27 cellular contexts compared by ENCODE assay signal in the genomic region with DNA sequence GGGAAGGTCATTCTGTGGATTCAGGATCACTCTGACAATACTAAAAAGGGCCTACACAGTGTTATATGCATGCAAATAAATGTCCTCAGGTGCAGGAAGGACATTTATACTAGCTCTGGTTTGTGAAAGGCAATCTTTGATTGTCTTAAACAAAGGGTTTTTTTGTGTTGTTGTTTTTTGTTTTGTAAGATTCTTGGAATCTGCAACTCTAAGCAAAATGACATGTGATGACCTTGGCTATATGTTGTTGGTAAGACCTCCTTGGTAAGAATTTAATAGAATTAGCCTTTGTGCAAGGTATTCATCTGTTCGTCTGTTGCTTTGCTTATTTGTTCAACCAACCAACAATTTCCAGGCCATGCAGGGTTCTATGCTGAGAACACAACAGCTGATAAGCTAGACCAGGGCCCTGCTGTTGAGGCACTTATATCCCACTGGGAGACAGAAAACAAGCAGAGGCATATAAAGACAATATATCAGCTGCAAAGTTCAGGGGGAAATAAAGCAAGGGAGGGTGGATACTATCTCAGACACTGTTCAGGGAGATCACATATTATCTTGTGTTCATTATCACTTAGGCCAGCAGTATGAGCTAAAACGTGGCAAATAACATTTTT.
"Had no signal": no experiment of that assay in that cellular context is flagged by ENCODE, and none has a peak within 500 bp of the region (broad histone marks: within the 10 kb centered on the region; RNA-seq: fewer than 3 reads in every experiment).

No MANE protein-coding gene starts in this region.

- H3K27me3 ChIP-seq: adrenal gland, gastroesophageal sphincter, neural progenitor cell, spleen, testis, transverse colon had no signal

- H2AFZ ChIP-seq: neural progenitor cell had no signal

- H3K27ac Mint-ChIP-seq: activated naive CD4-positive, alpha-beta T cell treated with anti-CD3 and anti-CD28 coated beads for 36 hours; activated naive CD8-positive, alpha-beta T cell treated with anti-CD3 and anti-CD28 coated beads for 36 hours; activated T-helper 1 cell treated with anti-CD3 and anti-CD28 coated beads, Interleukin-12 subunit alpha, Interleukin-12 subunit beta, Interleukin-2, Interleukin-4 antibody, amounts not matched to agents 30 ng/mL and 10 ng/mL and 1 ng/mL, durations not matched to agents 14 hours and 24 hours and 36 hours; memory B cell; naive thymus-derived CD8-positive, alpha-beta T cell; neural progenitor cell had no signal

- H3K36me3 ChIP-seq: adrenal gland, gastroesophageal sphincter, neural progenitor cell, spleen, transverse colon had no signal

- H3K4me2 ChIP-seq: neural progenitor cell had no signal

- H3K4me3 Mint-ChIP-seq: activated naive CD4-positive, alpha-beta T cell treated with anti-CD3 and anti-CD28 coated beads for 36 hours; activated naive CD8-positive, alpha-beta T cell treated with anti-CD3 and anti-CD28 coated beads for 36 hours; activated T-helper 1 cell treated with anti-CD3 and anti-CD28 coated beads, Interleukin-12 subunit alpha, Interleukin-12 subunit beta, Interleukin-2, Interleukin-4 antibody, amounts not matched to agents 30 ng/mL and 10 ng/mL and 1 ng/mL, durations not matched to agents 14 hours and 24 hours and 36 hours; memory B cell; naive thymus-derived CD8-positive, alpha-beta T cell; neural progenitor cell had no signal

- FAIRE-seq: endometrium, keratinocyte had no signal

- H3K4me3 ChIP-seq: adrenal gland, gastroesophageal sphincter, neural progenitor cell, spleen, testis, transverse colon had no signal

- H3K4me1 ChIP-seq: adrenal gland, gastroesophageal sphincter, neural progenitor cell, spleen, testis, transverse colon had no signal

- H3K9me3 ChIP-seq: adrenal gland, gastroesophageal sphincter, spleen, testis, transverse colon had no signal

- H3K9me3 Mint-ChIP-seq: activated naive CD4-positive, alpha-beta T cell treated with anti-CD3 and anti-CD28 coated beads for 36 hours; activated naive CD8-positive, alpha-beta T cell treated with anti-CD3 and anti-CD28 coated beads for 36 hours; activated T-helper 1 cell treated with anti-CD3 and anti-CD28 coated beads, Interleukin-12 subunit alpha, Interleukin-12 subunit beta, Interleukin-2, Interleukin-4 antibody, amounts not matched to agents 30 ng/mL and 10 ng/mL and 1 ng/mL, durations not matched to agents 14 hours and 24 hours and 36 hours; memory B cell; naive thymus-derived CD8-positive, alpha-beta T cell; neural progenitor cell had no signal

- H3K4me1 Mint-ChIP-seq: activated naive CD8-positive, alpha-beta T cell treated with anti-CD3 and anti-CD28 coated beads for 36 hours; memory B cell; naive thymus-derived CD8-positive, alpha-beta T cell had no signal

- H3K36me3 Mint-ChIP-seq: activated naive CD8-positive, alpha-beta T cell treated with anti-CD3 and anti-CD28 coated beads for 36 hours; memory B cell; naive thymus-derived CD8-positive, alpha-beta T cell; neural progenitor cell had no signal

- H3K27ac ChIP-seq: adrenal gland, gastroesophageal sphincter, neural progenitor cell, spleen, testis, transverse colon, VCaP had no signal

- DNase-seq: activated CD4-positive, alpha-beta T cell treated with anti-CD3 and anti-CD28 coated beads for 4 hours; activated CD4-positive, alpha-beta T cell treated with anti-CD3 and anti-CD28 coated beads, Interleukin-2, amount 50 U/mL, for 4 hours; activated CD8-positive, alpha-beta memory T cell treated with anti-CD3 and anti-CD28 coated beads for 24 hours; activated effector memory CD4-positive, alpha-beta T cell treated with anti-CD3 and anti-CD28 coated beads, Interleukin-2, amount 50 U/mL, for 16 hours; activated naive CD4-positive, alpha-beta T cell treated with anti-CD3 and anti-CD28 coated beads for 36 hours; activated naive CD8-positive, alpha-beta T cell treated with anti-CD3 and anti-CD28 coated beads for 36 hours; adrenal gland; central memory CD4-positive, alpha-beta T cell; dermis blood vessel endothelial cell; effector CD4-positive, alpha-beta T cell; head of caudate nucleus; hippocampal formation; naive thymus-derived CD8-positive, alpha-beta T cell; posterior cingulate gyrus; right cardiac atrium; spleen; stimulated activated naive CD4-positive, alpha-beta T cell; T-helper 1 cell; testis; transverse colon had no signal

- H3K9ac ChIP-seq: neural progenitor cell had no signal

- ATAC-seq: gastroesophageal sphincter; naive thymus-derived CD8-positive, alpha-beta T cell; right cardiac atrium had no signal
